In the genomic region with DNA sequence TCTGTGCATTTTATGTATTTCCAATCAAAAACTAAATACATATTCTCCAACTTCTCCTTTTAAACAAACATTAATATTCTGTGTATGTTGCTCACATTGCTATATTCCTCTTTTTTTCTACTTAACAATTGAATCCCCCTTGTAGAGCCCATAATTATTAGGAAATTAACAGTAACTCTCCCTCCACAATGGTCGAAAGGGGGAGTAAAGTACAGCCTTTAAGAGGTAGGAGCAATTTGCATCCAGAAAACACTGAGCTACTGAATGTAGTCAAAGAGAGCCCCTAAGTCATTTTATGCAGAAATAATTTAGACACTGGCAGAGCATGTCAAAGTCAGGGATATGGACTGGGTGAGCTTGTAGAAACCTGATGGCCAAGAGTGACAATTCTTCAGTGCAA, we compare ENCODE assay signal across 13 cellular contexts. TPM values are rescaled to one million over a fixed set of nuclear protein-coding genes. Genes with fewer than 3 reads are reported as not detected.
DNase-seq lines count a peak whose midpoint lies in the region; ATAC-seq and TF ChIP-seq lines count a peak whose summit lies in the region.
"Had no signal": no experiment of that assay in that cellular context is flagged by ENCODE, and none has a peak within 500 bp of the region (broad histone marks: within the 10 kb centered on the region; RNA-seq: fewer than 3 reads in every experiment).

No MANE protein-coding gene starts in this region.

- DNase-seq in DMS114 treated with DMSO at 0.1 percent for 48 hours (lab: John Stamatoyannopoulos, UW; ENCODE audit: unreplicated experiment) = peak; percentile 42
- peak; percentile 29 for DNase-seq in LHCN-M2 (ENCODE audit: low read depth)
- no peak for DNase-seq in WERI-Rb-1
- DNase-seq in WTC11 (ENCODE audit: low spot score) = no peak
- DNase-seq in activated naive CD4-positive, alpha-beta T cell treated with Interleukin-2 at 50 U/mL for 16 hours = no peak
- no peak for DNase-seq in activated naive CD4-positive, alpha-beta T cell treated with anti-CD3 and anti-CD28 coated beads, Interleukin-2, amount 10 ng/mL, durations not matched to agents 7 days and 5 days
- DNase-seq: GOT3; NK-92 treated with Interleukin-12 subunit alpha and Interleukin-12 subunit beta, amount 100 ng/mL, for 24 hours; T1000 had no signal

- ATAC-seq in WTC11 = no peak
- no peak for ATAC-seq in GM18861 (IDR thresholded peaks at IDR 0.05; ENCODE audit: unreplicated experiment)

- H3K27me3 ChIP-seq in WERI-Rb-1 (ENCODE audit: insufficient read depth, low read depth, severe bottlenecking) = no peaks in the 10 kb centered on the region
- no peaks in the 10 kb centered on the region for H3K27me3 ChIP-seq in liver (ENCODE audit: control insufficient read depth in 4 of 4, insufficient read depth in 4 of 4, low read length in 3 of 4)
- H3K27me3 ChIP-seq: right atrium auricular region had no signal

- H3K4me3 ChIP-seq in WERI-Rb-1 (ENCODE audit: low read depth, low read length) (no peak overlapping the region), liver (ENCODE audit: low read depth in 1 of 3, low read length in 3 of 3) (no peak overlapping the region)
- H3K4me3 ChIP-seq: breast epithelium, right atrium auricular region had no signal

- no peak overlapping the region for H3K4me3 Mint-ChIP-seq in WTC11
- no peak overlapping the region for H3K4me3 Mint-ChIP-seq in activated naive CD4-positive, alpha-beta T cell treated with anti-CD3 and anti-CD28 coated beads, Interleukin-2, amount 10 ng/mL, durations not matched to agents 7 days and 5 days

- no peak overlapping the region for H3K27ac Mint-ChIP-seq in WTC11
- no peak overlapping the region for H3K27ac Mint-ChIP-seq in activated naive CD4-positive, alpha-beta T cell treated with anti-CD3 and anti-CD28 coated beads, Interleukin-2, amount 10 ng/mL, durations not matched to agents 7 days and 5 days

- H3K4me1 ChIP-seq in liver (ENCODE audit: control insufficient read depth in 4 of 4, insufficient read depth in 4 of 4, low read length in 3 of 4) = no peaks in the 10 kb centered on the region
- H3K4me1 ChIP-seq: breast epithelium, right atrium auricular region had no signal

- no peaks in the 10 kb centered on the region for H3K36me3 Mint-ChIP-seq in WTC11
- no peaks in the 10 kb centered on the region for H3K36me3 Mint-ChIP-seq in activated naive CD4-positive, alpha-beta T cell treated with anti-CD3 and anti-CD28 coated beads, Interleukin-2, amount 10 ng/mL, durations not matched to agents 7 days and 5 days

- POLR2A ChIA-PET in WTC11 (lab: Charles Lee) = interaction anchor here (0.5 kb wide), 1 partner anchor 168 kb away, joined by 4 read pairs; no protein-coding TSS in a partner anchor

- H3K27me3 Mint-ChIP-seq in WTC11 (ENCODE audit: low read depth) = no peaks in the 10 kb centered on the region
- peaks cover 52% of the 10 kb centered on the region for H3K27me3 Mint-ChIP-seq in activated naive CD4-positive, alpha-beta T cell treated with anti-CD3 and anti-CD28 coated beads, Interleukin-2, amount 10 ng/mL, durations not matched to agents 7 days and 5 days

- H3K36me3 ChIP-seq in WERI-Rb-1 (no peaks in the 10 kb centered on the region), liver (ENCODE audit: control insufficient read depth in 4 of 4, insufficient read depth in 3 of 4, low read depth in 1 of 4, low read length in 3 of 4) (no peaks in the 10 kb centered on the region)
- H3K36me3 ChIP-seq: breast epithelium, right atrium auricular region had no signal

- WGBS in liver = 17% methylated on average over 1 of the region's 1 CpG

- H3K27ac ChIP-seq in WERI-Rb-1 (no peak overlapping the region), liver (ENCODE audit: low read depth in 1 of 2, low read length in 2 of 2) (no peak overlapping the region)
- H3K27ac ChIP-seq: breast epithelium, right atrium auricular region had no signal

- H3K9me3 ChIP-seq in WERI-Rb-1 (ENCODE audit: severe bottlenecking) = no peaks in the 10 kb centered on the region
- H3K9me3 ChIP-seq in liver (ENCODE audit: control insufficient read depth in 4 of 4, low read length in 3 of 4) = no peaks in the 10 kb centered on the region
- H3K9me3 ChIP-seq: breast epithelium, right atrium auricular region had no signal

- CTCF ChIA-PET in WTC11 (lab: Charles Lee) = interaction anchor here (0.6 to 4.6 kb wide), 22 partner anchors 10 to 365 kb away, joined by 3 to 99 read pairs (median 4); a partner anchor contains a TSS
- CTCF ChIA-PET in activated naive CD4-positive, alpha-beta T cell treated with anti-CD3 and anti-CD28 coated beads, Interleukin-2, amount 10 ng/mL, durations not matched to agents 7 days and 5 days (lab: Charles Lee) = interaction anchor here (3.0 to 5.0 kb wide), 2 partner anchors 12 to 110 kb away, joined by 24 to 199 read pairs; a partner anchor contains a TSS

- peaks cover 38% of the 10 kb centered on the region for H3K4me1 Mint-ChIP-seq in WTC11
- H3K4me1 Mint-ChIP-seq in activated naive CD4-positive, alpha-beta T cell treated with anti-CD3 and anti-CD28 coated beads, Interleukin-2, amount 10 ng/mL, durations not matched to agents 7 days and 5 days = peaks cover 10% of the 10 kb centered on the region

- TF ChIP-seq CTCF in WERI-Rb-1 (IDR thresholded peaks at IDR 0.05; ENCODE audit: low read depth, low read length) (peak; percentile 20; the same call in 1 of the 2 replicates), liver (IDR thresholded peaks at IDR 0.05; ENCODE audit: low read depth, low read length, missing input control) (peak; percentile 9), WTC11 (IDR thresholded peaks at IDR 0.05) (no peak)

- no peaks in the 10 kb centered on the region for H3K9me3 Mint-ChIP-seq in WTC11
- H3K9me3 Mint-ChIP-seq in activated naive CD4-positive, alpha-beta T cell treated with anti-CD3 and anti-CD28 coated beads, Interleukin-2, amount 10 ng/mL, durations not matched to agents 7 days and 5 days = no peaks in the 10 kb centered on the region

- peak; percentile 58 to 63 for TF ChIP-seq RAD21 in liver (IDR thresholded peaks at IDR 0.05)

- H3K9ac ChIP-seq in liver (ENCODE audit: low read depth in 1 of 2, low read length in 2 of 2) = no peak overlapping the region

TF ChIP-seq in liver, 16 proteins besides CTCF, POLR2A, EP300 and RAD21 (continues in another document):
- TF ChIP-seq, protein P1, sequence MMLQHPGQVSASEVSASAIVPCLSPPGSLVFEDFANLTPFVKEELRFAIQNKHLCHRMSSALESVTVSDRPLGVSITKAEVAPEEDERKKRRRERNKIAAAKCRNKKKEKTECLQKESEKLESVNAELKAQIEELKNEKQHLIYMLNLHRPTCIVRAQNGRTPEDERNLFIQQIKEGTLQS (IDR thresholded peaks at IDR 0.05) = no peak
- TF ChIP-seq, protein P2, sequence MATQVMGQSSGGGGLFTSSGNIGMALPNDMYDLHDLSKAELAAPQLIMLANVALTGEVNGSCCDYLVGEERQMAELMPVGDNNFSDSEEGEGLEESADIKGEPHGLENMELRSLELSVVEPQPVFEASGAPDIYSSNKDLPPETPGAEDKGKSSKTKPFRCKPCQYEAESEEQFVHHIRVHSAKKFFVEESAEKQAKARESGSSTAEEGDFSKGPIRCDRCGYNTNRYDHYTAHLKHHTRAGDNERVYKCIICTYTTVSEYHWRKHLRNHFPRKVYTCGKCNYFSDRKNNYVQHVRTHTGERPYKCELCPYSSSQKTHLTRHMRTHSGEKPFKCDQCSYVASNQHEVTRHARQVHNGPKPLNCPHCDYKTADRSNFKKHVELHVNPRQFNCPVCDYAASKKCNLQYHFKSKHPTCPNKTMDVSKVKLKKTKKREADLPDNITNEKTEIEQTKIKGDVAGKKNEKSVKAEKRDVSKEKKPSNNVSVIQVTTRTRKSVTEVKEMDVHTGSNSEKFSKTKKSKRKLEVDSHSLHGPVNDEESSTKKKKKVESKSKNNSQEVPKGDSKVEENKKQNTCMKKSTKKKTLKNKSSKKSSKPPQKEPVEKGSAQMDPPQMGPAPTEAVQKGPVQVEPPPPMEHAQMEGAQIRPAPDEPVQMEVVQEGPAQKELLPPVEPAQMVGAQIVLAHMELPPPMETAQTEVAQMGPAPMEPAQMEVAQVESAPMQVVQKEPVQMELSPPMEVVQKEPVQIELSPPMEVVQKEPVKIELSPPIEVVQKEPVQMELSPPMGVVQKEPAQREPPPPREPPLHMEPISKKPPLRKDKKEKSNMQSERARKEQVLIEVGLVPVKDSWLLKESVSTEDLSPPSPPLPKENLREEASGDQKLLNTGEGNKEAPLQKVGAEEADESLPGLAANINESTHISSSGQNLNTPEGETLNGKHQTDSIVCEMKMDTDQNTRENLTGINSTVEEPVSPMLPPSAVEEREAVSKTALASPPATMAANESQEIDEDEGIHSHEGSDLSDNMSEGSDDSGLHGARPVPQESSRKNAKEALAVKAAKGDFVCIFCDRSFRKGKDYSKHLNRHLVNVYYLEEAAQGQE (IDR thresholded peaks at IDR 0.05) = no peak

TF ChIP-seq in WTC11, 78 proteins besides CTCF, POLR2A, EP300 and RAD21 (continues in another document):
- TF ChIP-seq ZNF416 (CRISPR knock-in tag; IDR thresholded peaks at IDR 0.05) (no peak), ZNF121 (CRISPR knock-in tag; IDR thresholded peaks at IDR 0.05) (no peak), ZNF263 (CRISPR knock-in tag; IDR thresholded peaks at IDR 0.05; ENCODE audit: low read depth) (no peak), HMGA2 (CRISPR knock-in tag; IDR thresholded peaks at IDR 0.05) (no peak), KAT7 (CRISPR knock-in tag; IDR thresholded peaks at IDR 0.05; ENCODE audit: borderline replicate concordance) (no peak), EMX1 (CRISPR knock-in tag; IDR thresholded peaks at IDR 0.05) (no peak), ZNF396 (CRISPR knock-in tag; IDR thresholded peaks at IDR 0.05; ENCODE audit: borderline replicate concordance) (no peak), NFATC4 (CRISPR knock-in tag; IDR thresholded peaks at IDR 0.05) (no peak), TEAD1 (CRISPR knock-in tag; IDR thresholded peaks at IDR 0.05) (no peak), NR1H2 (CRISPR knock-in tag; IDR thresholded peaks at IDR 0.05) (no peak), SMAD3 (CRISPR knock-in tag; IDR thresholded peaks at IDR 0.05; ENCODE audit: borderline replicate concordance) (no peak), ZNF219 (CRISPR knock-in tag; IDR thresholded peaks at IDR 0.05; ENCODE audit: borderline replicate concordance) (no peak)
- TF ChIP-seq, protein P3, sequence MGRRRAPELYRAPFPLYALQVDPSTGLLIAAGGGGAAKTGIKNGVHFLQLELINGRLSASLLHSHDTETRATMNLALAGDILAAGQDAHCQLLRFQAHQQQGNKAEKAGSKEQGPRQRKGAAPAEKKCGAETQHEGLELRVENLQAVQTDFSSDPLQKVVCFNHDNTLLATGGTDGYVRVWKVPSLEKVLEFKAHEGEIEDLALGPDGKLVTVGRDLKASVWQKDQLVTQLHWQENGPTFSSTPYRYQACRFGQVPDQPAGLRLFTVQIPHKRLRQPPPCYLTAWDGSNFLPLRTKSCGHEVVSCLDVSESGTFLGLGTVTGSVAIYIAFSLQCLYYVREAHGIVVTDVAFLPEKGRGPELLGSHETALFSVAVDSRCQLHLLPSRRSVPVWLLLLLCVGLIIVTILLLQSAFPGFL (CRISPR knock-in tag; IDR thresholded peaks at IDR 0.05; ENCODE audit: borderline replicate concordance) = no peak

RNA-seq across cellular contexts. Expression of a gene that starts 57.2 kb away (rescaled TPM):
- 7.2 and 7.4 TPM in 2 replicates for total RNA-seq in LHCN-M2 (2014; rRNA removed)
- polyA plus RNA-seq in LHCN-M2 (2012) = 4.8 TPM
- total RNA-seq in liver = 10 to 100 TPM in 1 of 2 donors, 1 to 10 TPM in 1; 5.6 to 12.7 TPM
- polyA plus RNA-seq in liver = 1 to 10 TPM in 1 of 2 donors, under 1 TPM in 1; 0.84 to 1.9 TPM
- 13.2 to 14.4 TPM (median 13.2 TPM) in 3 replicates for total RNA-seq in WTC11 (2021)

Comparison
In these comparisons a context has a peak if more than half of its experiments do, and no peak if none do; other contexts are left out.
1. DNase-seq: peak in DMS114 treated with DMSO at 0.1 percent for 48 hours (single experiment) and LHCN-M2 (single experiment); none in WERI-Rb-1 (single experiment), WTC11 (single experiment), activated naive CD4-positive, alpha-beta T cell treated with Interleukin-2 at 50 U/mL for 16 hours (single experiment) and activated naive CD4-positive, alpha-beta T cell treated with anti-CD3 and anti-CD28 coated beads, Interleukin-2, amount 10 ng/mL, durations not matched to agents 7 days and 5 days (single experiment).